ENCODE assay signal across 8 cellular contexts in genomic region chr7:91082854-91083495, GRCh38.
DNase-seq lines count a peak whose midpoint lies in the region; ATAC-seq and TF ChIP-seq lines count a peak whose summit lies in the region.

No MANE protein-coding gene starts in this region.

- in situ Hi-C loops in GM23248 (cut with MboI) = loop anchor here (10.0 to 25.0 kb wide), 3 partner anchors 182 to 702 kb away; partner anchors contain the start of gene FZD1

- TF ChIP-seq CTCF in BE2C (IDR thresholded peaks at IDR 0.05; ENCODE audit: low read depth, low read length) (peak; percentile 38; the same call in 1 of the 2 replicates), PC-9 (conservative IDR thresholded peaks at IDR 0.05) (peak; percentile 62)

- ATAC-seq in HG02642 (IDR thresholded peaks at IDR 0.05; ENCODE audit: poor library complexity, unreplicated experiment) = no peak
- no peak for ATAC-seq in HG03342 (IDR thresholded peaks at IDR 0.05; ENCODE audit: unreplicated experiment)

- peaks cover 51% of the 10 kb centered on the region for H3F3A ChIP-seq in GM23248 (ENCODE audit: insufficient read depth)
- no peaks in the 10 kb centered on the region for H3F3A ChIP-seq in PC-9 (ENCODE audit: insufficient read depth, low read depth)

- POLR2A ChIA-PET in PC-9 (lab: Charles Lee; ENCODE audit: unreplicated experiment) = no interaction called here

- H3K9me3 ChIP-seq in BE2C (no peaks in the 10 kb centered on the region), GM23248 (ENCODE audit: low read depth) (no peaks in the 10 kb centered on the region), PC-9 (ENCODE audit: insufficient read depth, low read depth) (no peaks in the 10 kb centered on the region; the same call in 1 of the 2 replicates)

- no peaks in the 10 kb centered on the region for H3K9me2 ChIP-seq in GM23248 (ENCODE audit: insufficient read depth)
- H3K9me2 ChIP-seq in PC-9 (ENCODE audit: insufficient read depth) = no peaks in the 10 kb centered on the region

- H2AFZ ChIP-seq in GM23248 (no peak overlapping the region), PC-9 (no peak overlapping the region)

- H3K4me1 ChIP-seq in BE2C = no peaks in the 10 kb centered on the region
- H3K4me1 ChIP-seq in GM23248 (ENCODE audit: insufficient read depth) = peaks cover 50% of the 10 kb centered on the region
- no peaks in the 10 kb centered on the region for H3K4me1 ChIP-seq in PC-9 (replicated peaks; ENCODE audit: insufficient read depth)

- H3K79me2 ChIP-seq in GM23248 (ENCODE audit: insufficient read depth) = no peaks in the 10 kb centered on the region
- no peaks in the 10 kb centered on the region for H3K79me2 ChIP-seq in PC-9 (ENCODE audit: low read depth)

- H4K20me1 ChIP-seq in GM23248 (ENCODE audit: insufficient read depth) (no peaks in the 10 kb centered on the region), PC-9 (ENCODE audit: insufficient read depth) (no peaks in the 10 kb centered on the region)

- no peak overlapping the region for H3K9ac ChIP-seq in GM23248

- 48 to 50% methylated on average over 2 of the region's 2 CpGs for WGBS in GM23248 (ENCODE audit: low coverage in 1 of 2, low lambda C conversion rate in 2 of 2, missing lambda C conversion rate in 2 of 2), 2 experiments

- H3K4me2 ChIP-seq in GM23248 (ENCODE audit: unreplicated experiment) (peak overlapping the region; percentile 80), PC-9 (no peak overlapping the region)

- H3K36me3 ChIP-seq in BE2C (no peaks in the 10 kb centered on the region), GM23248 (ENCODE audit: low read depth) (no peaks in the 10 kb centered on the region), PC-9 (ENCODE audit: low read depth) (no peaks in the 10 kb centered on the region)

- intact Hi-C loops in PC-9 (cut with micrococcal nuclease; ENCODE audit: unreplicated experiment) = loop anchor here (1.0 to 2.0 kb wide), 2 partner anchors 702 to 798 kb away; partner anchors contain the start of gene MTERF1

- H3K27me3 ChIP-seq in BE2C (no peaks in the 10 kb centered on the region), GM23248 (replicated peaks; ENCODE audit: insufficient read depth) (no peaks in the 10 kb centered on the region), PC-9 (ENCODE audit: insufficient read depth, low read depth) (no peaks in the 10 kb centered on the region)

- H3K4me3 ChIP-seq in BE2C (ENCODE audit: low read depth, low read length) = no peak overlapping the region
- H3K4me3 ChIP-seq in GM23248 = 0 out of 2 replicates have a peak overlapping the region, but pooled peaks have one; percentile 57
- no peak overlapping the region for H3K4me3 ChIP-seq in PC-9

- BruUV-seq in PC-9 (replicated peaks; lab: Mats Ljungman, UMichigan) = no TSS peak

- no peak overlapping the region; the same call in 1 of the 2 replicates for H3K27ac ChIP-seq in GM23248
- H3K27ac ChIP-seq in PC-9 = no peak overlapping the region

- CTCF ChIA-PET in PC-9 (lab: Charles Lee) = interaction anchor here (0.6 to 0.7 kb wide), 3 partner anchors 701 to 1366 kb away, joined by 3 to 4 read pairs (median 3); no protein-coding TSS in a partner anchor

- DNase-seq in BE2C = no peak
- peak; percentile 62 for DNase-seq in GM23248
- DNase-seq in PC-9 = no peak
- peak; percentile 78 for DNase-seq in fibroblast of peridontal ligament (ENCODE audit: extremely low read depth)
- peak; percentile 55 for DNase-seq in superior temporal gyrus (ENCODE audit: extremely low spot score)
- DNase-seq in NCI-H345 (lab: John Stamatoyannopoulos, UW) = no peak

Comparison
In these comparisons a context has a peak if more than half of its experiments do, and no peak if none do; other contexts are left out.
1. DNase-seq: peak in GM23248 (single experiment), fibroblast of peridontal ligament (single experiment) and superior temporal gyrus (single experiment); none in BE2C (single experiment), PC-9 (0 of 2) and NCI-H345 (single experiment).